ENCODE assay signal across 9 cellular contexts in genomic region chr12:2582631-2583616, GRCh38.
DNase-seq lines count a peak whose midpoint lies in the region; ATAC-seq and TF ChIP-seq lines count a peak whose summit lies in the region.
"Had no signal": no experiment of that assay in that cellular context is flagged by ENCODE, and none has a peak within 500 bp of the region (broad histone marks: within the 10 kb centered on the region; RNA-seq: fewer than 3 reads in every experiment).

No MANE protein-coding gene starts in this region.

- no peak for ATAC-seq in GM19467 (IDR thresholded peaks at IDR 0.05; ENCODE audit: unreplicated experiment)
- no peak for ATAC-seq in HG03439 (IDR thresholded peaks at IDR 0.05; ENCODE audit: unreplicated experiment)

- H3K27me3 ChIP-seq in right atrium auricular region: no peaks in the 10 kb centered on the region

- H3K9me3 ChIP-seq in right atrium auricular region: no peaks in the 10 kb centered on the region

- peaks cover 37% of the 10 kb centered on the region for H3K36me3 ChIP-seq in right atrium auricular region

- H3K27ac ChIP-seq in right atrium auricular region: peak overlapping the region in 1 of 2 donors; percentile 8
- H3K27ac ChIP-seq: SK-N-MC had no signal

- peaks cover 0 to 11% of the 10 kb centered on the region in 2 donors for H3K4me1 ChIP-seq in right atrium auricular region

- H3K4me3 ChIP-seq in right atrium auricular region: peak overlapping the region in 1 of 2 donors; percentile 10
- H3K4me3 ChIP-seq: SK-N-MC had no signal

- TF ChIP-seq CTCF in right atrium auricular region (IDR thresholded peaks at IDR 0.05): peak; percentile 76 to 96

- peak; percentile 55 for DNase-seq in COR-L47 (lab: John Stamatoyannopoulos, UW)
- DNase-seq in HT-29 (ENCODE audit: low spot score): peak; percentile 52
- peak; percentile 63 for DNase-seq in SK-N-DZ (ENCODE audit: low spot score)
- peak in 30 of 56 donors; percentile 6 to 67 (median 24) for DNase-seq in amygdala (lab: John Stamatoyannopoulos, UW)
- DNase-seq in right atrium auricular region (ENCODE audit: low spot score): no peak
- peak; percentile 88 for DNase-seq in retina
